Comparison of ENCODE assay signal across 14 cellular contexts in the genomic region with DNA sequence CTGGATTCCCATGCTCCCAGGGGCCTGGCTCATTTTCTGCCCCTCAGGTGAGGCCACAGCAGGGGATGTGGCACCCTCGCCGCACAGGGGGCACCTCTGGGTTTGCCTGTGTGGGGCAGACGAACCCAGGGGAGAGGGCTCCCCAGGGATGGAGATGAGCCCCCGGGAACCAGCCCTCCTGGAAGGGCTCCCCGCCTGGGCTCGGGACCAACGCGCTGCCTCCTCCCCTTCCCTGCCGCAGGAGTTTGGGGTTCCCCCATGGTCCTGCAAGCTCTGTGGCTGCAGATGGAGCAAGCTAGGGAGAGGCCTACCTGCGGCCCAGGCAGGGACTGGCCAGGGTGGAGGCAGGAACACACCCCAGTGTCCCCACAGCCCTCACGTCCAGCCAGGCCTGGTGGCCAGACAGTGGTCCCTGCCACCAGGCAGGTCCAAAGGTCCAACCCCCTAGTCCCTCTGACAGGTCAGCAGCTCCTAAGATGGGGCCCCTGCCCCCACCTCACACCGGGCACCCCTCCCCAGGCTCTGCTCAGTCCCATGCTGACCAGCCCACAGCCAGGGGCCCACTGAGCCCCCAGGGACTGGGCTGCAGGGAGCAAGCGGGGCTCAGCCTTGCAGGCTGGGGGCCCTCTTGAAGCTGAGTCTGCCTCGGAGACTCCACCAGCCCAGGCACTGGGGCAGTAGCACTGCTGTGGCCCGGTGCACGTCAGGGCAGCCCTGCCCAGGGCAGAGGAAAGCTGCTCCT. TPM values are rescaled to one million over a fixed set of nuclear protein-coding genes. Genes with fewer than 3 reads are reported as not detected.
DNase-seq lines count a peak whose midpoint lies in the region; ATAC-seq, FAIRE-seq and TF ChIP-seq lines count a peak whose summit lies in the region.
"Had no signal": no experiment of that assay in that cellular context is flagged by ENCODE, and none has a peak within 500 bp of the region (broad histone marks: within the 10 kb centered on the region; RNA-seq: fewer than 3 reads in every experiment).

No MANE protein-coding gene starts in this region.

- peak overlapping the region; percentile 93 for H3K27ac ChIP-seq in Panc1 (ENCODE audit: low read length)
- H3K27ac ChIP-seq in esophagus muscularis mucosa (replicated peaks in 1 of 4), result peak overlapping the region; percentile 93 to 97 (median 93)
- peak overlapping the region; percentile 14 for H3K27ac ChIP-seq in mesenchymal stem cell (ENCODE audit: low read length, poor library complexity, severe bottlenecking)
- peak overlapping the region; percentile 11 for H3K27ac ChIP-seq in upper lobe of right lung
- H3K27ac ChIP-seq: BLaER1 treated with 17β-estradiol and CSF1 and Interleukin-3, amounts not matched to agents 10 nM and 100 nM had no signal

- H3K14ac ChIP-seq in mesenchymal stem cell (ENCODE audit: low read length in 2 of 2), result no peak overlapping the region

- peaks cover 11% of the 10 kb centered on the region for H3K36me3 Mint-ChIP-seq in stimulated activated memory B cell treated with anti-CD40 and anti-IgM and Interleukin-4, amounts not matched to agents 10 μg/mL and 1 μg/mL and 100 μg/mL, for 72 hours

- H2BK120ac ChIP-seq in mesenchymal stem cell (ENCODE audit: low read depth, low read length), result peak overlapping the region; percentile 59

- intact Hi-C loops in Panc1 (cut with micrococcal nuclease; ENCODE audit: unreplicated experiment) (no loop called here), esophagus muscularis mucosa (cut with DNase I) (loop anchor here (2.0 kb wide), 1 partner anchor 51 kb away; a partner anchor contains a TSS), upper lobe of right lung (cut with DNase I) (no loop called here)

- H3K9me3 ChIP-seq in Panc1 (ENCODE audit: control insufficient read depth, insufficient read depth, low read depth, low read length), result no peaks in the 10 kb centered on the region; the same call in 1 of the 2 replicates
- H3K9me3 ChIP-seq in esophagus muscularis mucosa, result no peaks in the 10 kb centered on the region
- H3K9me3 ChIP-seq in mesenchymal stem cell (ENCODE audit: control insufficient read depth, low read length), result peaks cover 3% of the 10 kb centered on the region
- H3K9me3 ChIP-seq in upper lobe of right lung, result no peaks in the 10 kb centered on the region

- H3K4me1 Mint-ChIP-seq in stimulated activated memory B cell treated with anti-CD40 and anti-IgM and Interleukin-4, amounts not matched to agents 10 μg/mL and 1 μg/mL and 100 μg/mL, for 72 hours, result peaks cover 9% of the 10 kb centered on the region
- H3K4me1 Mint-ChIP-seq: activated CD4-positive, alpha-beta memory T cell treated with anti-CD3 and anti-CD28 coated beads, Interleukin-2, amount 10 ng/mL, durations not matched to agents 7 days and 5 days; activated T-helper 17 cell treated with anti-CD3 and anti-CD28 coated beads, Interleukin-2, amount 50 U/mL, for 72 hours had no signal

- CTCF ChIA-PET in Panc1 (lab: Charles Lee), result no interaction called here

- no peak overlapping the region for H4K8ac ChIP-seq in mesenchymal stem cell (ENCODE audit: low read length)

- no peak overlapping the region for H2BK5ac ChIP-seq in mesenchymal stem cell (ENCODE audit: low read depth, low read length, poor library complexity, severe bottlenecking)

- TF ChIP-seq CTCF in Panc1 (IDR thresholded peaks at IDR 0.05) (no peak), esophagus muscularis mucosa (IDR thresholded peaks at IDR 0.05) (no peak), upper lobe of right lung (IDR thresholded peaks at IDR 0.05) (no peak)

- H3K23ac ChIP-seq in mesenchymal stem cell (ENCODE audit: low read length in 2 of 2), result no peak overlapping the region

- H3K18ac ChIP-seq in mesenchymal stem cell (ENCODE audit: low read depth in 1 of 2, low read length in 2 of 2), result no peak overlapping the region

- DNase-seq in Panc1 (ENCODE audit: low read depth, low spot score) (no peak), esophagus muscularis mucosa (ENCODE audit: extremely low spot score) (no peak), mesenchymal stem cell (no peak), upper lobe of right lung (no peak), NCI-H2171 (lab: John Stamatoyannopoulos, UW) (no peak), GM12891 (ENCODE audit: insufficient read length, low spot score) (no peak)
- DNase-seq: activated CD4-positive, alpha-beta memory T cell treated with anti-CD3 and anti-CD28 coated beads, Interleukin-2, amount 10 ng/mL, durations not matched to agents 7 days and 5 days; GOT3; stimulated activated CD4-positive, alpha-beta T cell treated with anti-CD3 and anti-CD28 coated beads, Interleukin-2, amount 100 ng/mL, for 48 hours had no signal

- TF ChIP-seq POLR2A in esophagus muscularis mucosa (IDR thresholded peaks at IDR 0.05; ENCODE audit: low read depth), result no peak
- TF ChIP-seq POLR2A in GM12891 (IDR thresholded peaks at IDR 0.05; ENCODE audit: low read depth, low read length), result no peak

- no peak for FAIRE-seq in GM12891 (lab: Jason Lieb, UNC)
- FAIRE-seq: endothelial cell of umbilical vein had no signal

- no peak for TF ChIP-seq EP300 in esophagus muscularis mucosa (IDR thresholded peaks at IDR 0.05)

- no peak overlapping the region for H3K4me3 ChIP-seq in Panc1 (ENCODE audit: low read depth in 2 of 2, low read length in 2 of 2)
- H3K4me3 ChIP-seq in esophagus muscularis mucosa, result no peak overlapping the region
- no peak overlapping the region for H3K4me3 ChIP-seq in mesenchymal stem cell (ENCODE audit: insufficient read depth in 1 of 2, low read depth in 1 of 2, low read length in 2 of 2)
- no peak overlapping the region for H3K4me3 ChIP-seq in upper lobe of right lung
- H3K4me3 ChIP-seq: BLaER1 treated with 17β-estradiol and CSF1 and Interleukin-3, amounts not matched to agents 10 nM and 100 nM had no signal

- H2BK15ac ChIP-seq in mesenchymal stem cell (ENCODE audit: low read depth, poor library complexity, severe bottlenecking), result no peak overlapping the region

- no peak overlapping the region for H3K4ac ChIP-seq in mesenchymal stem cell (ENCODE audit: low read depth in 1 of 2, low read length in 2 of 2)

- H3K27me3 Mint-ChIP-seq in stimulated activated memory B cell treated with anti-CD40 and anti-IgM and Interleukin-4, amounts not matched to agents 10 μg/mL and 1 μg/mL and 100 μg/mL, for 72 hours, result no peaks in the 10 kb centered on the region
- H3K27me3 Mint-ChIP-seq: activated CD4-positive, alpha-beta memory T cell treated with anti-CD3 and anti-CD28 coated beads, Interleukin-2, amount 10 ng/mL, durations not matched to agents 7 days and 5 days; activated T-helper 17 cell treated with anti-CD3 and anti-CD28 coated beads, Interleukin-2, amount 50 U/mL, for 72 hours had no signal

- H3K36me3 ChIP-seq in Panc1 (ENCODE audit: control insufficient read depth, insufficient read depth, low read length), result peaks cover 2% of the 10 kb centered on the region
- peaks cover 14 to 47% (median 39%) of the 10 kb centered on the region in 4 donors for H3K36me3 ChIP-seq in esophagus muscularis mucosa
- H3K36me3 ChIP-seq in mesenchymal stem cell (ENCODE audit: control insufficient read depth in 1 of 2, insufficient read depth in 2 of 2, low read depth in 1 of 2, low read length in 2 of 2), result peaks cover 9 to 82% of the 10 kb centered on the region in 2 experiments
- H3K36me3 ChIP-seq in upper lobe of right lung, result peaks cover 11% of the 10 kb centered on the region

- no peak overlapping the region for H2AFZ ChIP-seq in mesenchymal stem cell (ENCODE audit: low read depth, low read length)

- no peaks in the 10 kb centered on the region for H3K27me3 ChIP-seq in Panc1 (ENCODE audit: control insufficient read depth, insufficient read depth, low read length)
- H3K27me3 ChIP-seq in esophagus muscularis mucosa, result no peaks in the 10 kb centered on the region
- no peaks in the 10 kb centered on the region for H3K27me3 ChIP-seq in mesenchymal stem cell (ENCODE audit: control insufficient read depth in 1 of 2, insufficient read depth in 1 of 2, low read length in 2 of 2)
- no peaks in the 10 kb centered on the region for H3K27me3 ChIP-seq in upper lobe of right lung

- H3K9ac ChIP-seq in mesenchymal stem cell (ENCODE audit: low read length), result no peak overlapping the region

- WGBS in esophagus muscularis mucosa, result 84% methylated on average over 12 of the region's 16 CpGs
- WGBS in mesenchymal stem cell, result 96% methylated on average over 16 of the region's 16 CpGs

- peaks cover 4% of the 10 kb centered on the region for H3K9me3 Mint-ChIP-seq in stimulated activated memory B cell treated with anti-CD40 and anti-IgM and Interleukin-4, amounts not matched to agents 10 μg/mL and 1 μg/mL and 100 μg/mL, for 72 hours

- H3K27ac Mint-ChIP-seq in stimulated activated memory B cell treated with anti-CD40 and anti-IgM and Interleukin-4, amounts not matched to agents 10 μg/mL and 1 μg/mL and 100 μg/mL, for 72 hours, result no peak overlapping the region
- H3K27ac Mint-ChIP-seq: activated CD4-positive, alpha-beta memory T cell treated with anti-CD3 and anti-CD28 coated beads, Interleukin-2, amount 10 ng/mL, durations not matched to agents 7 days and 5 days; activated T-helper 17 cell treated with anti-CD3 and anti-CD28 coated beads, Interleukin-2, amount 50 U/mL, for 72 hours; natural killer cell treated with Interleukin-12 subunit alpha and Interleukin-12 subunit beta and Interleukin-15 and Interleukin-18, amount 100 ng/mL, for 72 hours had no signal

- ATAC-seq in Panc1, result 0 out of 2 replicates have a peak, but pooled peaks have one; percentile 2
- no peak for ATAC-seq in upper lobe of right lung
- ATAC-seq in stimulated activated memory B cell treated with anti-CD40 and anti-IgM and Interleukin-4, amounts not matched to agents 10 μg/mL and 1 μg/mL and 100 μg/mL, for 72 hours, result no peak
- ATAC-seq: activated T-helper 17 cell treated with anti-CD3 and anti-CD28 coated beads, Interleukin-2, amount 50 U/mL, for 72 hours had no signal

- H3K4me2 ChIP-seq in mesenchymal stem cell (ENCODE audit: low read length, poor library complexity, severe bottlenecking), result no peak overlapping the region

- H3K4me3 Mint-ChIP-seq in stimulated activated memory B cell treated with anti-CD40 and anti-IgM and Interleukin-4, amounts not matched to agents 10 μg/mL and 1 μg/mL and 100 μg/mL, for 72 hours, result no peak overlapping the region
- H3K4me3 Mint-ChIP-seq: activated CD4-positive, alpha-beta memory T cell treated with anti-CD3 and anti-CD28 coated beads, Interleukin-2, amount 10 ng/mL, durations not matched to agents 7 days and 5 days; activated T-helper 17 cell treated with anti-CD3 and anti-CD28 coated beads, Interleukin-2, amount 50 U/mL, for 72 hours; natural killer cell treated with Interleukin-12 subunit alpha and Interleukin-12 subunit beta and Interleukin-15 and Interleukin-18, amount 100 ng/mL, for 72 hours had no signal

- H4K91ac ChIP-seq in mesenchymal stem cell (ENCODE audit: low read length), result peak overlapping the region; percentile 18

- no peak overlapping the region for H2BK12ac ChIP-seq in mesenchymal stem cell (ENCODE audit: low read length in 2 of 2)

- peaks cover 86% of the 10 kb centered on the region for H3K4me1 ChIP-seq in Panc1 (ENCODE audit: control insufficient read depth, insufficient read depth, low read length)
- peaks cover 62 to 73% (median 65%) of the 10 kb centered on the region in 4 donors for H3K4me1 ChIP-seq in esophagus muscularis mucosa
- peaks cover 80% of the 10 kb centered on the region for H3K4me1 ChIP-seq in mesenchymal stem cell (ENCODE audit: control insufficient read depth, insufficient read depth, low read depth, low read length)
- peaks cover 50% of the 10 kb centered on the region for H3K4me1 ChIP-seq in upper lobe of right lung

- in situ Hi-C loops in Panc1 (cut with HindIII; ENCODE audit: low pct_unique_long_range_greater_than_20kb, low sequenced_read_pairs), result no loop called here

- POLR2A ChIA-PET in Panc1 (lab: Charles Lee), result interaction anchor here (0.5 kb wide), 1 partner anchor 13 kb away, joined by 15 read pairs; no protein-coding TSS in a partner anchor

- peaks cover 16% of the 10 kb centered on the region for H3K79me1 ChIP-seq in mesenchymal stem cell (replicated peaks; ENCODE audit: low read length, poor library complexity, severe bottlenecking)

- H2AK5ac ChIP-seq in mesenchymal stem cell (ENCODE audit: low read length, severe bottlenecking), result peak overlapping the region; percentile 10

- BruUV-seq in Panc1 (replicated peaks; lab: Mats Ljungman, UMichigan), result no TSS peak

RNA-seq across cellular contexts. Expression of a gene that starts 13.7 kb away (rescaled TPM):
- total RNA-seq in Panc1 (2021; ENCODE audit: unreplicated experiment) (497 TPM), esophagus muscularis mucosa (100 to 1,000 TPM in 3 of 4 donors, 10 to 100 TPM in 1; 70.1 to 257 (median 150) TPM), upper lobe of right lung (279 TPM)
- polyA plus RNA-seq in Panc1 (2012; ENCODE audit: insufficient read length), result 508 TPM
- polyA plus RNA-seq in mesenchymal stem cell (2013, experiment 1 of 2), result 70.0 TPM
- polyA plus RNA-seq in mesenchymal stem cell (2013, experiment 2 of 2), result 65.1 TPM
- 1.3 TPM for polyA plus RNA-seq in GM12891 (2012; ENCODE audit: low read depth, missing spikeins)

RNA-seq across cellular contexts. Expression of a gene that starts 33.4 kb away (rescaled TPM):
- total RNA-seq in Panc1 (2021; ENCODE audit: unreplicated experiment), result 1,761 TPM
- polyA plus RNA-seq in Panc1 (2012; ENCODE audit: insufficient read length), result 4,052 TPM
- 1,000 to 10,000 TPM in 2 of 4 donors, 100 to 1,000 TPM in 2; 581 to 2,787 (median 1,391) TPM for total RNA-seq in esophagus muscularis mucosa
- 2,383 TPM for polyA plus RNA-seq in mesenchymal stem cell (2013, experiment 1 of 2)
- 2,319 TPM for polyA plus RNA-seq in mesenchymal stem cell (2013, experiment 2 of 2)
- total RNA-seq in upper lobe of right lung, result 1,050 TPM
- polyA plus RNA-seq in GM12891 (2012; ENCODE audit: low read depth, missing spikeins), result 7,261 TPM

RNA-seq across cellular contexts. Expression of a gene that starts 50.7 kb away (rescaled TPM):
- total RNA-seq in Panc1 (2021; ENCODE audit: unreplicated experiment) (194 TPM), esophagus muscularis mucosa (100 to 1,000 TPM; 127 to 184 (median 173) TPM), upper lobe of right lung (73.4 TPM)
- 315 TPM for polyA plus RNA-seq in Panc1 (2012; ENCODE audit: insufficient read length)
- 99.6 TPM for polyA plus RNA-seq in mesenchymal stem cell (2013, experiment 1 of 2)
- polyA plus RNA-seq in mesenchymal stem cell (2013, experiment 2 of 2), result 97.9 TPM
- polyA plus RNA-seq in GM12891 (2012; ENCODE audit: low read depth, missing spikeins), result 68.5 TPM

RNA-seq across cellular contexts. Expression of a gene that starts 53.6 kb away (rescaled TPM):
- total RNA-seq in Panc1 (2021; ENCODE audit: unreplicated experiment), result 9.8 TPM
- polyA plus RNA-seq in Panc1 (2012; ENCODE audit: insufficient read length), result 12.0 TPM
- 1 to 10 TPM; 2.0 to 6.9 (median 4.1) TPM for total RNA-seq in esophagus muscularis mucosa
- 5.4 TPM for polyA plus RNA-seq in mesenchymal stem cell (2013, experiment 1 of 2)
- polyA plus RNA-seq in mesenchymal stem cell (2013, experiment 2 of 2), result 5.4 TPM
- total RNA-seq in upper lobe of right lung, result 4.1 TPM
- polyA plus RNA-seq in GM12891 (2012; ENCODE audit: low read depth, missing spikeins), result 4.9 TPM

Comparison
In these comparisons a context has a peak if more than half of its experiments do, and no peak if none do; other contexts are left out.
1. H3K27ac ChIP-seq: peak in every context shown above with its lines; median percentile 93 in Panc1; 93 in esophagus muscularis mucosa; 14 in mesenchymal stem cell; 11 in upper lobe of right lung.